Comparison of ENCODE assay signal across 7 cellular contexts in genomic region chr16:86324320-86324719, GRCh38.
"Had no signal": no experiment of that assay in that cellular context is flagged by ENCODE, and none has a peak within 500 bp of the region (broad histone marks: within the 10 kb centered on the region; RNA-seq: fewer than 3 reads in every experiment).

No MANE protein-coding gene starts in this region.

- H3K4me1 Mint-ChIP-seq: GM23338 had no signal

- H3K4me2 ChIP-seq: GM23338 had no signal

- ATAC-seq: GM23338, HCT116, HepG2 had no signal

- H3K27ac Mint-ChIP-seq: GM23338, HFFc6, IgD-negative memory B cell had no signal

- H3K36me3 Mint-ChIP-seq: IgD-negative memory B cell had no signal

- H3K4me1 ChIP-seq: HAP-1 had no signal

- H3K4me3 Mint-ChIP-seq: GM23338, HFFc6, IgD-negative memory B cell had no signal

- H3K9me3 ChIP-seq: HAP-1 had no signal

- DNase-seq: HFFc6, KBM-7 had no signal

- H3K36me3 ChIP-seq: HAP-1 had no signal

- H3K4me3 ChIP-seq: GM23338, HAP-1 had no signal

- H2AFZ ChIP-seq: GM23338 had no signal
